19 cellular contexts compared by ENCODE assay signal in the genomic region with DNA sequence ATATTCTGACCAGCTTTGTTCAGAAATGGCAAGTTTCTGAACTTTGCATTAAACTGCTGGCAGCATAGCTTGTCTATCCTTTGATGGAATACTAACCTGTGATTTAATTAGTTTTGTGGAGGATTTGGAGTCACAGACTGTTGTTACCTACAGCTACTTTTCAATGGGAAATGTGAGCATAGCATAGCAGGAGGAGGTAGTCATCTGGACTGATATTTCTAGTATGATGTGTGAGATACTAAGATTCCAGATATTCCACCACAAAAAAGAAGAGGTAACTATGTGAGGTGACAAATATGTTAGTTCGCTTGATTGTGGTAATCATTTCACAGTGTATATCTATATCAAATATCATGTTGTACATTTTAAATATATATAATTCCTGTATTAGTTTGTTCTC.
DNase-seq lines count a peak whose midpoint lies in the region; ATAC-seq, FAIRE-seq and TF ChIP-seq lines count a peak whose summit lies in the region.
"Had no signal": no experiment of that assay in that cellular context is flagged by ENCODE, and none has a peak within 500 bp of the region (broad histone marks: within the 10 kb centered on the region; RNA-seq: fewer than 3 reads in every experiment).

No MANE protein-coding gene starts in this region.

- H3K27me3 ChIP-seq in SK-N-SH (ENCODE audit: insufficient read depth) (no peaks in the 10 kb centered on the region), prostate gland (replicated peaks; ENCODE audit: insufficient read depth) (no peaks in the 10 kb centered on the region)
- H3K27me3 ChIP-seq: BE2C had no signal

- TF ChIP-seq RAD21 in SK-N-SH (IDR thresholded peaks at IDR 0.05; ENCODE audit: low read length), result no peak

- H3K79me2 ChIP-seq in SK-N-SH (ENCODE audit: insufficient read depth), result no peaks in the 10 kb centered on the region

- H3K36me3 Mint-ChIP-seq in stimulated activated memory B cell treated with anti-CD40 and anti-IgM and Interleukin-4, amounts not matched to agents 10 μg/mL and 1 μg/mL and 100 μg/mL, for 72 hours, result no peaks in the 10 kb centered on the region

- no peak overlapping the region for H3K4me3 ChIP-seq in SK-N-SH (ENCODE audit: low read depth in 2 of 2, low read length in 1 of 2)
- H3K4me3 ChIP-seq in epithelial cell of esophagus (ENCODE audit: low read length), result no peak overlapping the region
- no peak overlapping the region for H3K4me3 ChIP-seq in prostate gland
- H3K4me3 ChIP-seq: GM23338 had no signal

- CTCF ChIA-PET in SK-N-SH (lab: Yijun Ruan, JAX), result no interaction called here

- H3K36me3 ChIP-seq in SK-N-SH (replicated peaks in 1 of 2; ENCODE audit: control insufficient read depth in 1 of 2, insufficient read depth in 2 of 2, low read length in 1 of 2), result no peaks in the 10 kb centered on the region
- no peaks in the 10 kb centered on the region for H3K36me3 ChIP-seq in prostate gland
- H3K36me3 ChIP-seq: BE2C had no signal

- peaks cover 4% of the 10 kb centered on the region for H3K9me3 Mint-ChIP-seq in stimulated activated memory B cell treated with anti-CD40 and anti-IgM and Interleukin-4, amounts not matched to agents 10 μg/mL and 1 μg/mL and 100 μg/mL, for 72 hours
- H3K9me3 Mint-ChIP-seq: GM23338 had no signal

- intact Hi-C loops in prostate gland (cut with DNase I), result no loop called here

- H3F3A ChIP-seq in SK-N-SH (replicated peaks; ENCODE audit: insufficient read depth), result no peaks in the 10 kb centered on the region

- H3K27me3 Mint-ChIP-seq in stimulated activated memory B cell treated with anti-CD40 and anti-IgM and Interleukin-4, amounts not matched to agents 10 μg/mL and 1 μg/mL and 100 μg/mL, for 72 hours, result no peaks in the 10 kb centered on the region
- H3K27me3 Mint-ChIP-seq: CD4-positive, alpha-beta T cell had no signal

- H2AFZ ChIP-seq in SK-N-SH (ENCODE audit: low read depth), result peak overlapping the region; percentile 26; the same call in 1 of the 2 replicates
- H2AFZ ChIP-seq: GM23338 had no signal

- no peaks in the 10 kb centered on the region for H4K20me1 ChIP-seq in SK-N-SH (ENCODE audit: insufficient read depth)

- peaks cover 0 to 13% of the 10 kb centered on the region in 2 experiments; a peak in 1 of 4 replicates for H3K4me1 ChIP-seq in SK-N-SH (ENCODE audit: control insufficient read depth in 1 of 2, insufficient read depth in 2 of 2, low read depth in 1 of 2, low read length in 1 of 2)
- no peaks in the 10 kb centered on the region for H3K4me1 ChIP-seq in prostate gland (replicated peaks)

- TF ChIP-seq EP300 in SK-N-SH (IDR thresholded peaks at IDR 0.05; ENCODE audit: borderline replicate concordance in 1 of 2, low read depth in 1 of 2, low read length in 1 of 2), result no peak

- no peak overlapping the region for H3K9ac ChIP-seq in SK-N-SH

- POLR2A ChIA-PET in SK-N-SH (lab: Yijun Ruan, JAX), result no interaction called here

- ATAC-seq in stimulated activated memory B cell treated with anti-CD40 and anti-IgM and Interleukin-4, amounts not matched to agents 10 μg/mL and 1 μg/mL and 100 μg/mL, for 72 hours, result no peak
- ATAC-seq: GM23338 had no signal

- 0 out of 2 replicates have a peak overlapping the region, but pooled peaks have one; percentile 6 for H3K4me2 ChIP-seq in SK-N-SH
- H3K4me2 ChIP-seq: GM23338 had no signal

- no peak for TF ChIP-seq POLR2A in H54 (IDR thresholded peaks at IDR 0.05; ENCODE audit: low read depth, low read length)
- TF ChIP-seq POLR2A in prostate gland (IDR thresholded peaks at IDR 0.05), result no peak

- 80% methylated on average over 1 of the region's 1 CpG for WGBS in SK-N-SH (ENCODE audit: low lambda C conversion rate)
- 89% methylated on average over 1 of the region's 1 CpG for WGBS in prostate gland

- no peak overlapping the region for H3K4me3 Mint-ChIP-seq in stimulated activated memory B cell treated with anti-CD40 and anti-IgM and Interleukin-4, amounts not matched to agents 10 μg/mL and 1 μg/mL and 100 μg/mL, for 72 hours
- H3K4me3 Mint-ChIP-seq: CD4-positive, alpha-beta T cell; GM23338 had no signal

- no peak overlapping the region for H3K27ac Mint-ChIP-seq in stimulated activated memory B cell treated with anti-CD40 and anti-IgM and Interleukin-4, amounts not matched to agents 10 μg/mL and 1 μg/mL and 100 μg/mL, for 72 hours
- H3K27ac Mint-ChIP-seq: CD4-positive, alpha-beta T cell; GM23338 had no signal

- no peaks in the 10 kb centered on the region for H3K9me3 ChIP-seq in SK-N-SH
- no peaks in the 10 kb centered on the region for H3K9me3 ChIP-seq in prostate gland
- H3K9me3 ChIP-seq: BE2C had no signal

- FAIRE-seq in H54 (lab: Jason Lieb, UNC), result peak; percentile 75

- H3K27ac ChIP-seq in SK-N-SH (ENCODE audit: low read depth in 2 of 2, low read length in 1 of 2), result no peak overlapping the region; a peak in 1 of 4 replicates
- no peak overlapping the region for H3K27ac ChIP-seq in prostate gland

- H3K4me1 Mint-ChIP-seq in stimulated activated memory B cell treated with anti-CD40 and anti-IgM and Interleukin-4, amounts not matched to agents 10 μg/mL and 1 μg/mL and 100 μg/mL, for 72 hours, result no peaks in the 10 kb centered on the region
- H3K4me1 Mint-ChIP-seq: GM23338 had no signal

- no peak for TF ChIP-seq CTCF in SK-N-SH (IDR thresholded peaks at IDR 0.05)
- TF ChIP-seq CTCF in epithelial cell of esophagus (IDR thresholded peaks at IDR 0.05; ENCODE audit: insufficient read depth, low read depth, low read length, missing control alignments), result no peak
- no peak for TF ChIP-seq CTCF in prostate gland (IDR thresholded peaks at IDR 0.05)

- DNase-seq in AG08395 (ENCODE audit: low spot score), result peak; percentile 5
- no peak for DNase-seq in H54 (ENCODE audit: insufficient read length, low spot score)
- DNase-seq in SK-N-SH, result no peak
- DNase-seq in epithelial cell of esophagus (ENCODE audit: low read depth), result peak; percentile 12
- DNase-seq in hepatic stellate cell (ENCODE audit: low spot score), result no peak
- DNase-seq in NAMALWA (ENCODE audit: low spot score), result no peak
- DNase-seq in prostate gland (ENCODE audit: low spot score), result no peak
- DNase-seq: BE2C; CD4-positive, alpha-beta T cell; KG1; NCI-H1092 treated with DMSO at 0.1 percent for 48 hours; NCI-H2081 treated with DMSO at 0.1 percent for 48 hours; NCI-H345; NCI-H526 treated with DMSO at 0.1 percent for 48 hours; RPMI8226; SIG-M5; SW 1271 had no signal

- H3K9me2 ChIP-seq in SK-N-SH, result no peaks in the 10 kb centered on the region

TF ChIP-seq in SK-N-SH, 30 proteins besides CTCF, POLR2A, EP300 and RAD21:
- TF ChIP-seq JUND (IDR thresholded peaks at IDR 0.05) (0 out of 2 replicates have a peak, but pooled peaks have one; percentile 24), FOSL2 (IDR thresholded peaks at IDR 0.05; ENCODE audit: borderline replicate concordance, low read depth) (no peak; the same call in 1 of the 2 replicates)

Comparison
In these comparisons a context has a peak if more than half of its experiments do, and no peak if none do; other contexts are left out.
1. DNase-seq: peak in AG08395 (single experiment) and epithelial cell of esophagus (single experiment); none in H54 (single experiment), SK-N-SH (single experiment), hepatic stellate cell (single experiment), NAMALWA (single experiment) and prostate gland (single experiment).